In the genomic region with DNA sequence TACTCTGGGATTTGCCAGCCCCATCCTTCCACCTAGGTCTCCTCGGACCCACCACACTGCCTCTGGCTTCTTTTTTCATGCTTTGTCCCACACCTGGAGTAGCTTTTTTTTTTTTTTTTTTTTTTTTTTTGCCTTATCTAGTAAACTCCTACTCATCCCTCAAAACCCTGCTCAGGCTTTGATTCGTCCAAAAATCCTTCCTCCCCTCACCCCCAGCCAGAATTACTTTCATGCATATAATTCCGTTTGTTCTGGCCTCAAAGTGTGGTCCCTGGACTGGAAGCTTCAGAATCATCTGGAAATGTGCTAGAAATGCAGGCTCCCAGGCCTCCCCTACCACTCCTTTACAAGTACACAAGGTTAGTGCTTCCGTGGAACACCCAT, we compare ENCODE assay signal across 23 cellular contexts.
A peak's percentile ranks its signal among the peaks of the same experiment; 100 is the strongest.
DNase-seq lines count a peak whose midpoint lies in the region; ATAC-seq and TF ChIP-seq lines count a peak whose summit lies in the region.
"Had no signal": no experiment of that assay in that cellular context is flagged by ENCODE, and none has a peak within 500 bp of the region (broad histone marks: within the 10 kb centered on the region; RNA-seq: fewer than 3 reads in every experiment).

No MANE protein-coding gene starts in this region.

- no peak overlapping the region for H3K9ac ChIP-seq in neural progenitor cell
- H3K9ac ChIP-seq: BLaER1 treated with 17β-estradiol and CSF1 and Interleukin-3, amounts not matched to agents 10 nM and 100 nM; KMS-11 had no signal

- peak overlapping the region; percentile 48 for H3K4me2 ChIP-seq in neural progenitor cell
- H3K4me2 ChIP-seq: BLaER1 treated with 17β-estradiol and CSF1 and Interleukin-3, amounts not matched to agents 10 nM and 100 nM; KMS-11 had no signal

- CTCF ChIA-PET in activated CD4-positive, alpha-beta T cell treated with anti-CD3 and anti-CD28 coated beads for 36 hours (lab: Charles Lee) = no interaction called here

- H3K9me3 ChIP-seq in right lobe of liver = no peaks in the 10 kb centered on the region
- no peaks in the 10 kb centered on the region for H3K9me3 ChIP-seq in neural progenitor cell (ENCODE audit: low read depth)

- H3K4me1 ChIP-seq in right lobe of liver = peaks cover 0 to 13% (median 5%) of the 10 kb centered on the region in 4 donors
- peaks cover 42% of the 10 kb centered on the region for H3K4me1 ChIP-seq in neural progenitor cell

- H3K27me3 ChIP-seq in right lobe of liver (no peaks in the 10 kb centered on the region), neural progenitor cell (no peaks in the 10 kb centered on the region)
- H3K27me3 ChIP-seq: BLaER1 treated with 17β-estradiol and CSF1 and Interleukin-3, amounts not matched to agents 10 nM and 100 nM had no signal

- peaks cover 15% of the 10 kb centered on the region for H3K9me3 Mint-ChIP-seq in activated CD4-positive, alpha-beta T cell treated with anti-CD3 and anti-CD28 coated beads, Interleukin-2, amount 10 ng/mL, durations not matched to agents 24 days and 14 days
- H3K9me3 Mint-ChIP-seq in neural progenitor cell (peaks cover 13% of the 10 kb centered on the region), type B pancreatic cell (peaks cover 6% of the 10 kb centered on the region)
- no peaks in the 10 kb centered on the region for H3K9me3 Mint-ChIP-seq in activated CD4-positive, alpha-beta T cell treated with anti-CD3 and anti-CD28 coated beads for 36 hours (ENCODE audit: low read depth)

- H3K4me3 ChIP-seq in right lobe of liver (no peak overlapping the region), neural progenitor cell (no peak overlapping the region)
- H3K4me3 ChIP-seq: BLaER1 treated with 17β-estradiol and CSF1 and Interleukin-3, amounts not matched to agents 10 nM and 100 nM had no signal

- no peak overlapping the region for H2AFZ ChIP-seq in neural progenitor cell (replicated peaks)

- no peaks in the 10 kb centered on the region for H4K20me1 ChIP-seq in neural progenitor cell (ENCODE audit: low read depth)
- H4K20me1 ChIP-seq: BLaER1 treated with 17β-estradiol and CSF1 and Interleukin-3, amounts not matched to agents 10 nM and 100 nM had no signal

- peaks cover 7% of the 10 kb centered on the region for H3K4me1 Mint-ChIP-seq in activated CD4-positive, alpha-beta T cell treated with anti-CD3 and anti-CD28 coated beads, Interleukin-2, amount 10 ng/mL, durations not matched to agents 24 days and 14 days
- peaks cover 46% of the 10 kb centered on the region for H3K4me1 Mint-ChIP-seq in neural progenitor cell
- H3K4me1 Mint-ChIP-seq in type B pancreatic cell (ENCODE audit: unreplicated experiment) = peaks cover 29% of the 10 kb centered on the region
- H3K4me1 Mint-ChIP-seq in activated CD4-positive, alpha-beta T cell treated with anti-CD3 and anti-CD28 coated beads for 36 hours = peaks cover 2% of the 10 kb centered on the region

- no peak overlapping the region for H3K4me3 Mint-ChIP-seq in activated CD4-positive, alpha-beta T cell treated with anti-CD3 and anti-CD28 coated beads, Interleukin-2, amount 10 ng/mL, durations not matched to agents 24 days and 14 days
- peak overlapping the region; percentile 43 for H3K4me3 Mint-ChIP-seq in neural progenitor cell
- no peak overlapping the region for H3K4me3 Mint-ChIP-seq in type B pancreatic cell
- H3K4me3 Mint-ChIP-seq in activated CD4-positive, alpha-beta T cell treated with anti-CD3 and anti-CD28 coated beads for 36 hours = no peak overlapping the region
- H3K4me3 Mint-ChIP-seq: CD4-positive, alpha-beta memory T cell had no signal

- H3K27me3 Mint-ChIP-seq in activated CD4-positive, alpha-beta T cell treated with anti-CD3 and anti-CD28 coated beads, Interleukin-2, amount 10 ng/mL, durations not matched to agents 24 days and 14 days = peaks cover 11% of the 10 kb centered on the region
- H3K27me3 Mint-ChIP-seq in neural progenitor cell (ENCODE audit: insufficient read depth, low read depth) (peaks cover 5% of the 10 kb centered on the region), type B pancreatic cell (no peaks in the 10 kb centered on the region)
- H3K27me3 Mint-ChIP-seq in activated CD4-positive, alpha-beta T cell treated with anti-CD3 and anti-CD28 coated beads for 36 hours = no peaks in the 10 kb centered on the region
- H3K27me3 Mint-ChIP-seq: CD4-positive, alpha-beta memory T cell had no signal

- WGBS in right lobe of liver (ENCODE audit: insufficient coverage, low coverage, low lambda C conversion rate, missing lambda C conversion rate) = 79% methylated on average over 4 of the region's 4 CpGs

- intact Hi-C loops in activated CD4-positive, alpha-beta T cell treated with anti-CD3 and anti-CD28 coated beads, Interleukin-2, amount 10 ng/mL, durations not matched to agents 24 days and 14 days (cut with micrococcal nuclease) = no loop called here
- intact Hi-C loops in right lobe of liver (cut with DNase I) = no loop called here
- intact Hi-C loops in activated CD4-positive, alpha-beta T cell treated with anti-CD3 and anti-CD28 coated beads for 36 hours (cut with DNase I, micrococcal nuclease) = no loop called here

- H3F3A ChIP-seq in neural progenitor cell (ENCODE audit: low read depth) = peaks cover 23% of the 10 kb centered on the region

- H3K27ac Mint-ChIP-seq in activated CD4-positive, alpha-beta T cell treated with anti-CD3 and anti-CD28 coated beads, Interleukin-2, amount 10 ng/mL, durations not matched to agents 24 days and 14 days = no peak overlapping the region
- peak overlapping the region; percentile 50 for H3K27ac Mint-ChIP-seq in neural progenitor cell
- H3K27ac Mint-ChIP-seq in type B pancreatic cell = peak overlapping the region; percentile 86
- H3K27ac Mint-ChIP-seq in activated CD4-positive, alpha-beta T cell treated with anti-CD3 and anti-CD28 coated beads for 36 hours = no peak overlapping the region
- H3K27ac Mint-ChIP-seq: CD4-positive, alpha-beta memory T cell had no signal

- peak; percentile 48 for DNase-seq in activated CD4-positive, alpha-beta T cell treated with anti-CD3 and anti-CD28 coated beads, Interleukin-2, amount 10 ng/mL, durations not matched to agents 24 days and 14 days
- no peak for DNase-seq in activated CD4-positive, alpha-beta T cell treated with anti-CD3 and anti-CD28 coated beads, Interleukin-2, amount 50 U/mL, for 1 hour
- DNase-seq in right lobe of liver (no peak), neural progenitor cell (ENCODE audit: low spot score) (no peak), type B pancreatic cell (ENCODE audit: extremely low spot score, unreplicated experiment) (no peak), Kasumi-1 (lab: John Stamatoyannopoulos, UW) (no peak)
- DNase-seq in activated CD4-positive, alpha-beta T cell treated with anti-CD3 and anti-CD28 coated beads, Interleukin-2, amount 50 U/mL, for 48 hours = no peak
- DNase-seq in activated CD4-positive, alpha-beta T cell treated with anti-CD3 and anti-CD28 coated beads for 36 hours = no peak
- DNase-seq: 8988T; Calu3; CD4-positive, alpha-beta memory T cell; IMR-90; MV-4-11; NCI-H1105 treated with DMSO at 0.1 percent for 48 hours; NCI-H1694; NCI-H2081 treated with DMSO at 0.1 percent for 48 hours; NCI-H446; NCI-H526; OCI-M1 had no signal

- TF ChIP-seq POLR2A in right lobe of liver (IDR thresholded peaks at IDR 0.05) = no peak

- H3K79me2 ChIP-seq in neural progenitor cell (ENCODE audit: low read depth) = no peaks in the 10 kb centered on the region

- no peaks in the 10 kb centered on the region for H3K36me3 Mint-ChIP-seq in activated CD4-positive, alpha-beta T cell treated with anti-CD3 and anti-CD28 coated beads, Interleukin-2, amount 10 ng/mL, durations not matched to agents 24 days and 14 days (ENCODE audit: low read depth)
- H3K36me3 Mint-ChIP-seq in neural progenitor cell (no peaks in the 10 kb centered on the region), type B pancreatic cell (peaks cover 3% of the 10 kb centered on the region)
- no peaks in the 10 kb centered on the region for H3K36me3 Mint-ChIP-seq in activated CD4-positive, alpha-beta T cell treated with anti-CD3 and anti-CD28 coated beads for 36 hours (ENCODE audit: low read depth)
- H3K36me3 Mint-ChIP-seq: CD4-positive, alpha-beta memory T cell had no signal

- H3K27ac ChIP-seq in right lobe of liver (peak overlapping the region in 2 of 3 donors; percentile 37 to 73), neural progenitor cell (peak overlapping the region; percentile 69)
- H3K27ac ChIP-seq: BLaER1 treated with 17β-estradiol and CSF1 and Interleukin-3, amounts not matched to agents 10 nM and 100 nM; KMS-11 had no signal

- POLR2A ChIA-PET in activated CD4-positive, alpha-beta T cell treated with anti-CD3 and anti-CD28 coated beads for 36 hours (lab: Charles Lee) = no interaction called here

- H3K36me3 ChIP-seq in right lobe of liver (no peaks in the 10 kb centered on the region), neural progenitor cell (no peaks in the 10 kb centered on the region)
- H3K36me3 ChIP-seq: BLaER1 treated with 17β-estradiol and CSF1 and Interleukin-3, amounts not matched to agents 10 nM and 100 nM had no signal

- TF ChIP-seq CTCF in right lobe of liver (IDR thresholded peaks at IDR 0.05) = no peak
- no peak for TF ChIP-seq CTCF in neural progenitor cell (IDR thresholded peaks at IDR 0.05)
- no peak for TF ChIP-seq CTCF in type B pancreatic cell (conservative IDR thresholded peaks at IDR 0.05)

- no peak for ATAC-seq in right lobe of liver
- ATAC-seq in activated CD4-positive, alpha-beta T cell treated with anti-CD3 and anti-CD28 coated beads for 36 hours = no peak
- ATAC-seq: HCT116, Right ventricle myocardium inferior had no signal

Comparison
In these comparisons a context has a peak if more than half of its experiments do, and no peak if none do; other contexts are left out.
1. H3K27ac Mint-ChIP-seq: peak in neural progenitor cell (single experiment) and type B pancreatic cell (single experiment); none in activated CD4-positive, alpha-beta T cell treated with anti-CD3 and anti-CD28 coated beads, Interleukin-2, amount 10 ng/mL, durations not matched to agents 24 days and 14 days (single experiment) and activated CD4-positive, alpha-beta T cell treated with anti-CD3 and anti-CD28 coated beads for 36 hours (single experiment).